In genomic region chr9:65283943-65284342, GRCh38 we compare ENCODE assay signal across 7 cellular contexts. TPM values are rescaled to one million over a fixed set of nuclear protein-coding genes. Genes with fewer than 3 reads are reported as not detected.
"Had no signal": no experiment of that assay in that cellular context is flagged by ENCODE, and none has a peak within 500 bp of the region (broad histone marks: within the 10 kb centered on the region; RNA-seq: fewer than 3 reads in every experiment).

No MANE protein-coding gene starts in this region.

RNA-seq across cellular contexts. Expression of gene FOXD4L5, which starts 1.1 kb away (rescaled TPM):
- total RNA-seq: dermis microvascular lymphatic vessel endothelial cell, lung microvascular endothelial cell, prostate gland, temporal lobe had no signal
- polyA plus RNA-seq: cardiac muscle cell; naive thymus-derived CD8-positive, alpha-beta T cell; ovary had no signal
